8 cellular contexts compared by ENCODE assay signal in genomic region chr13:20566917-20567755, GRCh38. TPM values are rescaled to one million over a fixed set of nuclear protein-coding genes. Genes with fewer than 3 reads are reported as not detected.
DNase-seq lines count a peak whose midpoint lies in the region; ATAC-seq and TF ChIP-seq lines count a peak whose summit lies in the region.

TSS of gene IFT88 (plus strand) at chr13:20567157. CDS start at chr13:20574386, 7,229 bp downstream.

- ATAC-seq in GM21515 (IDR thresholded peaks at IDR 0.05; ENCODE audit: unreplicated experiment): peak; percentile 82

- H3K9me3 ChIP-seq in HUES64 (ENCODE audit: insufficient read depth, low read depth, low read length) (peaks cover 16% of the 10 kb centered on the region), OCI-LY1 (ENCODE audit: low read length) (peaks cover 10% of the 10 kb centered on the region; the same call in 1 of the 2 replicates), mononuclear cell (ENCODE audit: low read depth, low read length) (no peaks in the 10 kb centered on the region)

- H3K36me3 ChIP-seq in HUES64 (ENCODE audit: insufficient read depth, low read length) (no peaks in the 10 kb centered on the region), OCI-LY1 (ENCODE audit: insufficient read depth, low read length) (no peaks in the 10 kb centered on the region; the same call in 1 of the 2 replicates)

- H3K27ac ChIP-seq in HUES64 (ENCODE audit: low read depth, low read length) (peak within 1 kb of the TSS; percentile 89), OCI-LY1 (ENCODE audit: low read depth, low read length, poor library complexity, severe bottlenecking) (peak within 1 kb of the TSS; percentile 52)

- no peaks in the 10 kb centered on the region for H3K9me2 ChIP-seq in OCI-LY1 (ENCODE audit: low read depth, low read length)

- no peaks in the 10 kb centered on the region for H4K20me1 ChIP-seq in OCI-LY1 (ENCODE audit: insufficient read depth, low read length)

- no peaks in the 10 kb centered on the region for H3F3A ChIP-seq in OCI-LY1 (ENCODE audit: insufficient read depth, low read length)

- no peak for TF ChIP-seq CTCF in OCI-LY1 (IDR thresholded peaks at IDR 0.05; ENCODE audit: low read length)
- TF ChIP-seq CTCF in epithelial cell of esophagus (IDR thresholded peaks at IDR 0.05; ENCODE audit: insufficient read depth, low read depth, low read length, missing control alignments): no peak

- peak within 1 kb of the TSS; percentile 98 for H2AFZ ChIP-seq in OCI-LY1 (ENCODE audit: low read length)

- H3K4me2 ChIP-seq in OCI-LY1 (ENCODE audit: low read length): peak within 1 kb of the TSS; percentile 91

- DNase-seq in DMS 273 (lab: John Stamatoyannopoulos, UW; ENCODE audit: unreplicated experiment) (peak; percentile 93), activated T-cell treated with anti-CD3 and anti-CD28 coated beads for 24 hours (ENCODE audit: low read depth) (peak; percentile 80), epithelial cell of esophagus (ENCODE audit: low read depth) (peak; percentile 84)
- DNase-seq in stimulated activated CD8-positive, alpha-beta memory T cell treated with anti-CD3 and anti-CD28 coated beads, Interleukin-2, amount 100 ng/mL, for 1 hour (ENCODE audit: low read depth in 2 of 2): peak; percentile 64 to 74

- peak within 1 kb of the TSS; percentile 87 for H3K9ac ChIP-seq in HUES64 (ENCODE audit: low read depth, low read length)
- peak within 1 kb of the TSS; percentile 78 for H3K9ac ChIP-seq in OCI-LY1 (ENCODE audit: low read length)

- 2% methylated on average over 71 of the region's 72 CpGs for WGBS in HUES64

- H3K4me3 ChIP-seq in HUES64 (ENCODE audit: low read length) (peak within 1 kb of the TSS; percentile 93), OCI-LY1 (ENCODE audit: low read depth, low read length, poor library complexity, severe bottlenecking) (peak within 1 kb of the TSS; percentile 83), epithelial cell of esophagus (ENCODE audit: low read length) (peak within 1 kb of the TSS; percentile 62), mononuclear cell (ENCODE audit: low read length) (peak within 1 kb of the TSS; percentile 72)

- H3K27me3 ChIP-seq in HUES64 (ENCODE audit: insufficient read depth, low read length): no peaks in the 10 kb centered on the region
- H3K27me3 ChIP-seq in OCI-LY1 (ENCODE audit: insufficient read depth, low read length): no peaks in the 10 kb centered on the region
- H3K27me3 ChIP-seq in mononuclear cell (ENCODE audit: insufficient read depth, low read length): no peaks in the 10 kb centered on the region

- H3K4me1 ChIP-seq in HUES64 (ENCODE audit: insufficient read depth, low read length) (peaks cover 7% of the 10 kb centered on the region; the same call in 1 of the 2 replicates), OCI-LY1 (ENCODE audit: insufficient read depth, low read length, severe bottlenecking) (peaks cover 14% of the 10 kb centered on the region), mononuclear cell (ENCODE audit: insufficient read depth, low read length) (peaks cover 18% of the 10 kb centered on the region)

- H3K79me2 ChIP-seq in OCI-LY1 (ENCODE audit: insufficient read depth, low read length): no peaks in the 10 kb centered on the region

RNA-seq across cellular contexts. Expression of gene IFT88, which starts in this region (rescaled TPM):
- 5.9 TPM for polyA plus RNA-seq in HUES64 (2013, experiment 1 of 2)
- 6.3 TPM for polyA plus RNA-seq in HUES64 (2013, experiment 2 of 2)
- total RNA-seq in mononuclear cell: 8.7 TPM

Comparison
In these comparisons a context has a peak if more than half of its experiments do, and no peak if none do; other contexts are left out.
1. Peak in every context shown above with its lines: DNase-seq, ATAC-seq, H3K4me3 ChIP-seq and H3K27ac ChIP-seq.